In genomic region chr6:39934060-39934757, GRCh38 we compare ENCODE assay signal across 8 cellular contexts. TPM values are rescaled to one million over a fixed set of nuclear protein-coding genes. Genes with fewer than 3 reads are reported as not detected.
A peak's percentile ranks its signal among the peaks of the same experiment; 100 is the strongest.
DNase-seq lines count a peak whose midpoint lies in the region; ATAC-seq and TF ChIP-seq lines count a peak whose summit lies in the region.

Gene MOCS1 (minus strand): TSS chr6:39934462. CDS start chr6:39934417, 45 bp downstream.

- no peak for ATAC-seq in GM19328 (IDR thresholded peaks at IDR 0.05; ENCODE audit: unreplicated experiment)

- DNase-seq in NCI-H510A (lab: John Stamatoyannopoulos, UW), result peak; percentile 63
- DNase-seq in activated gamma-delta T cell treated with Interleukin-2 at 50 U/mL for 16 hours, result peak; percentile 12
- DNase-seq in fibroblast of villous mesenchyme (ENCODE audit: low read depth), result peak; percentile 61
- peak; percentile 84 for DNase-seq in myocyte (ENCODE audit: low read depth)
- DNase-seq in stimulated activated naive CD4-positive, alpha-beta T cell treated with Interleukin-2 at 50 U/mL for 16 hours (lab: John Stamatoyannopoulos, UW), result peak; percentile 8
- DNase-seq in AML-193 (lab: John Stamatoyannopoulos, UW), result no peak

- peak within 1 kb of the TSS; percentile 24 for H3K4me3 ChIP-seq in GM08714 (ENCODE audit: low read length)
- H3K4me3 ChIP-seq in fibroblast of villous mesenchyme (ENCODE audit: low read depth, low read length), result peak within 1 kb of the TSS; percentile 71

- no peak for TF ChIP-seq CTCF in fibroblast of villous mesenchyme (IDR thresholded peaks at IDR 0.05; ENCODE audit: insufficient read depth, low read depth, low read length)

RNA-seq across cellular contexts. Expression of gene MOCS1, which starts in this region (rescaled TPM):
- 5.2 and 10.8 TPM in 2 replicates for total RNA-seq in fibroblast of villous mesenchyme
- 12.8 and 14.6 TPM in 2 replicates for total RNA-seq in myocyte
- polyA plus RNA-seq in myocyte (2012), result 13.6 TPM

Comparison
In these comparisons a context has a peak if more than half of its experiments do, and no peak if none do; other contexts are left out.
1. DNase-seq: peak in NCI-H510A (single experiment), activated gamma-delta T cell treated with Interleukin-2 at 50 U/mL for 16 hours (single experiment), fibroblast of villous mesenchyme (single experiment), myocyte (single experiment) and stimulated activated naive CD4-positive, alpha-beta T cell treated with Interleukin-2 at 50 U/mL for 16 hours (single experiment); none in AML-193 (0 of 2).